Comparison of ENCODE assay signal across 16 cellular contexts in the genomic region with DNA sequence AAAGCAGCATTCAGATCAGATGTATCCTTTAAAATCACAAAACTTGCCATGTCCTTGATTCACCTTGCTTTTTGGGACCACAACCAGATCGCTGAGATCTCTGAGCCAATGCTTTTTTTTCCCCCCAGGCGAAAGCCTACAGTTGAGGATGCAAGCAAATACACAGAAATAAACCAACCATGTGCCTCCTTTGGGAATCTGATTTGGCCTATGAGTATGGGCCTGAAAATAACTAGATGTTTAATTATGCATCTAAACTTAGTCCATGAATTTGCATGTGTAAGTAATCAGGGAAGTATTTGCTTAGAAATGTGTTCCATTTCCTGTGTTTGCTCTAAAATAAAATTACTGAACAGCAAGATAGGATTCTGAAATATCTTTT. TPM values are rescaled to one million over a fixed set of nuclear protein-coding genes. Genes with fewer than 3 reads are reported as not detected.
A peak's percentile ranks its signal among the peaks of the same experiment; 100 is the strongest.
DNase-seq lines count a peak whose midpoint lies in the region; ATAC-seq and TF ChIP-seq lines count a peak whose summit lies in the region.
"Had no signal": no experiment of that assay in that cellular context is flagged by ENCODE, and none has a peak within 500 bp of the region (broad histone marks: within the 10 kb centered on the region; RNA-seq: fewer than 3 reads in every experiment).

No MANE protein-coding gene starts in this region.

- H3K4me2 ChIP-seq in osteoblast (ENCODE audit: insufficient read depth, low read length): peak overlapping the region; percentile 40
- H3K4me2 ChIP-seq: A549 had no signal

- H3K79me2 ChIP-seq in osteoblast (ENCODE audit: insufficient read depth, low read length): no peaks in the 10 kb centered on the region

- TF ChIP-seq CTCF in AG10803 (conservative IDR thresholded peaks at IDR 0.05; ENCODE audit: low read length) (no peak), ascending aorta (IDR thresholded peaks at IDR 0.05) (no peak), osteoblast (IDR thresholded peaks at IDR 0.05; ENCODE audit: extremely low read depth, low read depth, low read length) (no peak)

- H3K9me3 Mint-ChIP-seq in activated CD4-positive, alpha-beta memory T cell treated with anti-CD3 and anti-CD28 coated beads, Interleukin-2, amount 10 ng/mL, durations not matched to agents 7 days and 5 days: peaks cover 5% of the 10 kb centered on the region

- no peaks in the 10 kb centered on the region for H3K4me1 Mint-ChIP-seq in activated CD4-positive, alpha-beta memory T cell treated with anti-CD3 and anti-CD28 coated beads, Interleukin-2, amount 10 ng/mL, durations not matched to agents 7 days and 5 days

- CTCF ChIA-PET in activated CD4-positive, alpha-beta memory T cell treated with anti-CD3 and anti-CD28 coated beads, Interleukin-2, amount 10 ng/mL, durations not matched to agents 7 days and 5 days (lab: Charles Lee): no interaction called here

- H3K27me3 ChIP-seq in ascending aorta (no peaks in the 10 kb centered on the region), osteoblast (ENCODE audit: insufficient read depth, low read length) (no peaks in the 10 kb centered on the region)

- H4K20me1 ChIP-seq in osteoblast (ENCODE audit: insufficient read depth, low read length): no peaks in the 10 kb centered on the region

- no peaks in the 10 kb centered on the region for H3K9me3 ChIP-seq in ascending aorta
- H3K9me3 ChIP-seq in osteoblast (ENCODE audit: low read depth, low read length): no peaks in the 10 kb centered on the region
- H3K9me3 ChIP-seq: A549 had no signal

- H3K4me3 ChIP-seq in AG10803 (ENCODE audit: low read length): no peak overlapping the region
- H3K4me3 ChIP-seq in ascending aorta: no peak overlapping the region
- H3K4me3 ChIP-seq in osteoblast (ENCODE audit: insufficient read depth, low read length): no peak overlapping the region
- H3K4me3 ChIP-seq: A549 had no signal

- H3K27me3 Mint-ChIP-seq in activated CD4-positive, alpha-beta memory T cell treated with anti-CD3 and anti-CD28 coated beads, Interleukin-2, amount 10 ng/mL, durations not matched to agents 7 days and 5 days: peaks cover 6% of the 10 kb centered on the region

- H2AFZ ChIP-seq in osteoblast (ENCODE audit: low read length): no peak overlapping the region

- no peak for ATAC-seq in HG02884 (IDR thresholded peaks at IDR 0.05; ENCODE audit: unreplicated experiment)
- ATAC-seq in esophagus mucosa: no peak
- ATAC-seq in HG02852 (IDR thresholded peaks at IDR 0.05; ENCODE audit: unreplicated experiment): no peak
- ATAC-seq: A549 had no signal

- H3K27ac Mint-ChIP-seq in activated CD4-positive, alpha-beta memory T cell treated with anti-CD3 and anti-CD28 coated beads, Interleukin-2, amount 10 ng/mL, durations not matched to agents 7 days and 5 days: no peak overlapping the region
- H3K27ac Mint-ChIP-seq: B cell; CD4-positive, alpha-beta memory T cell had no signal

- POLR2A ChIA-PET in activated CD4-positive, alpha-beta memory T cell treated with anti-CD3 and anti-CD28 coated beads, Interleukin-2, amount 10 ng/mL, durations not matched to agents 7 days and 5 days (lab: Charles Lee): no interaction called here

- H3K36me3 ChIP-seq in ascending aorta (no peaks in the 10 kb centered on the region), osteoblast (ENCODE audit: insufficient read depth, low read length) (no peaks in the 10 kb centered on the region)

- no peak overlapping the region for H3K4me3 Mint-ChIP-seq in activated CD4-positive, alpha-beta memory T cell treated with anti-CD3 and anti-CD28 coated beads, Interleukin-2, amount 10 ng/mL, durations not matched to agents 7 days and 5 days
- H3K4me3 Mint-ChIP-seq: B cell; CD4-positive, alpha-beta memory T cell had no signal

- H3K36me3 Mint-ChIP-seq in activated CD4-positive, alpha-beta memory T cell treated with anti-CD3 and anti-CD28 coated beads, Interleukin-2, amount 10 ng/mL, durations not matched to agents 7 days and 5 days (ENCODE audit: low read depth): peaks cover 8% of the 10 kb centered on the region

- H3K4me1 ChIP-seq in ascending aorta: peaks cover 0 to 12% of the 10 kb centered on the region in 2 donors
- peaks cover 16% of the 10 kb centered on the region for H3K4me1 ChIP-seq in osteoblast (ENCODE audit: insufficient read depth, low read length)
- H3K4me1 ChIP-seq: A549 had no signal

- peak overlapping the region; percentile 79 to 87 for H3K27ac ChIP-seq in ascending aorta
- peak overlapping the region; percentile 48 for H3K27ac ChIP-seq in osteoblast (ENCODE audit: low read depth, low read length)
- H3K27ac ChIP-seq: A549 had no signal

- intact Hi-C loops in ascending aorta (cut with DNase I): loop anchor here (2.0 to 5.0 kb wide), 2 partner anchors 22 to 56 kb away; no protein-coding TSS in a partner anchor

- DNase-seq in AG10803 (ENCODE audit: low read depth) (peak; percentile 86), GOT3 (lab: John Stamatoyannopoulos, UW) (peak; percentile 7), ascending aorta (ENCODE audit: low spot score in 2 of 2) (no peak), osteoblast (ENCODE audit: insufficient read length, low spot score, missing footprints) (peak; percentile 15)
- DNase-seq in activated CD4-positive, alpha-beta memory T cell treated with anti-CD3 and anti-CD28 coated beads, Interleukin-2, amount 10 ng/mL, durations not matched to agents 7 days and 5 days: no peak
- DNase-seq: CD4-positive, alpha-beta memory T cell; Karpas-422; NCI-H1417; NCI-H1930; NCI-H2171; NCI-H774 had no signal

RNA-seq across cellular contexts. Expression of a gene that starts 49.8 kb away (rescaled TPM):
- total RNA-seq in ascending aorta (65.5 TPM), osteoblast (121 and 136 TPM in 2 replicates), esophagus mucosa (5.9 TPM)
- 10 to 100 TPM; 51.1 to 52.2 TPM for total RNA-seq in activated CD4-positive, alpha-beta memory T cell treated with anti-CD3 and anti-CD28 coated beads, Interleukin-2, amount 10 ng/mL, durations not matched to agents 7 days and 5 days

Comparison
In these comparisons a context has a peak if more than half of its experiments do, and no peak if none do; other contexts are left out.
1. DNase-seq: peak in AG10803 (single experiment), GOT3 (single experiment) and osteoblast (single experiment); none in ascending aorta (0 of 2) and activated CD4-positive, alpha-beta memory T cell treated with anti-CD3 and anti-CD28 coated beads, Interleukin-2, amount 10 ng/mL, durations not matched to agents 7 days and 5 days (single experiment).